Comparison of ENCODE assay signal across 14 cellular contexts in the genomic region with DNA sequence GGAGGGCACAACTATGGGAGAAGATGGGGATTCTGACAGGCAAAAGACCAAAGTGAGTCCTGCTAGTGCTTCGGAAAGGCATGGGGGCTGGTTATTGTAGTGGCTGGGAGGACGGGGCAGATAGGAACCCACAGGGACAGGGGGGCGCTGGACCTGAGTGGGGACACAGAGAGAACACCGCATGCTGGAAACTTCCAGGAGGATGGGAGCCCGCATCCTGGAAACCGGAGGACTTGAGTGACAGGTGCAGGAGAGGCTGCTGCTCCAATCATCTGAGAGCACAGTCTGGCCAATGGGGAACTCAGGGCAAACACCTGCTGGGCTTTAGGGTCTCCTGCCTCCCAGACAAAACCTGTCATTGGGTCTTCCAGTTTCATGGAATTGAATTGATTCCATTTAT.
"Had no signal": no experiment of that assay in that cellular context is flagged by ENCODE, and none has a peak within 500 bp of the region (broad histone marks: within the 10 kb centered on the region; RNA-seq: fewer than 3 reads in every experiment).

No MANE protein-coding gene starts in this region.

- H3K4me2 ChIP-seq: smooth muscle cell had no signal

- H3K4me3 ChIP-seq: lung, pancreas, smooth muscle cell, transverse colon had no signal

- ATAC-seq: foreskin keratinocyte; pancreas; stimulated activated naive CD8-positive, alpha-beta T cell treated with anti-CD3 and anti-CD28 coated beads, Interleukin-15, Interleukin-2, amounts not matched to agents 100 U/mL and 50 U/mL, for 24 hours had no signal

- H3K36me3 Mint-ChIP-seq: activated naive CD8-positive, alpha-beta T cell treated with anti-CD3 and anti-CD28 coated beads for 36 hours; brain had no signal

- H3K27ac Mint-ChIP-seq: activated naive CD8-positive, alpha-beta T cell treated with anti-CD3 and anti-CD28 coated beads for 36 hours; T-helper 2 cell treated with Interferon-gamma antibody and Interleukin-4, amounts not matched to agents 5 μg/mL and 100 μg/mL, for 36 hours had no signal

- DNase-seq: activated CD4-positive, alpha-beta T cell treated with anti-CD3 and anti-CD28 coated beads, Interleukin-2, amount 50 U/mL, for 1 hour; activated CD8-positive, alpha-beta memory T cell treated with anti-CD3 and anti-CD28 coated beads for 24 hours; activated naive CD8-positive, alpha-beta T cell treated with anti-CD3 and anti-CD28 coated beads for 36 hours; amygdala; effector memory CD4-positive, alpha-beta T cell; foreskin keratinocyte; pancreas; stimulated activated naive CD8-positive, alpha-beta T cell treated with anti-CD3 and anti-CD28 coated beads, Interleukin-15, Interleukin-2, amounts not matched to agents 100 U/mL and 50 U/mL, for 24 hours; transverse colon had no signal

- H3K4me1 ChIP-seq: foreskin keratinocyte, pancreas, transverse colon had no signal

- H3K27me3 ChIP-seq: foreskin keratinocyte, pancreas, transverse colon had no signal

- H3K36me3 ChIP-seq: pancreas, transverse colon had no signal

- H3K4me1 Mint-ChIP-seq: activated naive CD8-positive, alpha-beta T cell treated with anti-CD3 and anti-CD28 coated beads for 36 hours; central memory CD8-positive, alpha-beta T cell had no signal

- H3K27ac ChIP-seq: foreskin keratinocyte, pancreas, transverse colon had no signal

- H3K9me3 Mint-ChIP-seq: T-helper 2 cell treated with Interferon-gamma antibody and Interleukin-4, amounts not matched to agents 5 μg/mL and 100 μg/mL, for 36 hours had no signal

- H3K9me3 ChIP-seq: pancreas, transverse colon had no signal

- H3K4me3 Mint-ChIP-seq: activated naive CD8-positive, alpha-beta T cell treated with anti-CD3 and anti-CD28 coated beads for 36 hours; central memory CD8-positive, alpha-beta T cell; T-helper 2 cell treated with Interferon-gamma antibody and Interleukin-4, amounts not matched to agents 5 μg/mL and 100 μg/mL, for 36 hours had no signal
